ENCODE assay signal across 24 cellular contexts in the genomic region with DNA sequence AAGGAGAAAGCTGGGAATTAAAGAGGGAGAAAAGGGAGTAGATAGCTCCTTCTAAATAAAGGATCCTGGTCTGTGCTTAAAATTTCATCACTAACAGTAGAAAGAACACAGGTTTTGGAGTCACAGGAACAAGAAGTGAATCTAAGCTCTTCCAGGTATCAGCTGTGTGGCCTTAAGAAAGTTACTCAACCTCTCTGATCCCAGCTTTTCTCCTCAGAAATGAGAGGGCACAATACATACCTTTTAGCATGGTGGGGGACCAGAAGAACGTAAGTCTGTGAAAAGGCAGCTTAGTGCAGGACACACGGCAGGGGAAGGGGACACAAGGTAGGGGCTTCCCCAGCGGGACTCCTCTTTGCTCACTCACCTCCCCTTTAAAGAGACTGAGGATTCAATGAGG. TPM values are rescaled to one million over a fixed set of nuclear protein-coding genes. Genes with fewer than 3 reads are reported as not detected.
"Had no signal": no experiment of that assay in that cellular context is flagged by ENCODE, and none has a peak within 500 bp of the region (broad histone marks: within the 10 kb centered on the region; RNA-seq: fewer than 3 reads in every experiment).

No MANE protein-coding gene starts in this region.

- H3K36me3 ChIP-seq: esophagus muscularis mucosa, gastroesophageal sphincter, heart right ventricle, left lung, lower lobe of right lung had no signal

- H3K27ac ChIP-seq: coronary artery, dorsolateral prefrontal cortex, esophagus muscularis mucosa, foreskin keratinocyte, gastroesophageal sphincter, heart right ventricle, left lung, lower lobe of right lung had no signal

- H3K9me3 Mint-ChIP-seq: mesothelial cell of epicardium had no signal

- H3K4me3 ChIP-seq: coronary artery, dorsolateral prefrontal cortex, esophagus muscularis mucosa, gastroesophageal sphincter, heart right ventricle, left lung, lower lobe of right lung, mucosa of descending colon had no signal

- H3K4me1 Mint-ChIP-seq: naive B cell had no signal

- H3K9me3 ChIP-seq: esophagus muscularis mucosa, gastroesophageal sphincter, heart right ventricle, left lung, lower lobe of right lung, mucosa of descending colon had no signal

- H3K4me3 Mint-ChIP-seq: mesothelial cell of epicardium; naive B cell; naive thymus-derived CD8-positive, alpha-beta T cell had no signal

- DNase-seq: dermis blood vessel endothelial cell; dorsolateral prefrontal cortex; effector CD4-positive, alpha-beta T cell; effector memory CD4-positive, alpha-beta T cell; foreskin keratinocyte; head of caudate nucleus; heart right ventricle; hippocampal formation; left cardiac atrium; left lung; left ventricle myocardium superior; lower lobe of right lung; mesenchymal stem cell; mucosa of descending colon; naive B cell; naive thymus-derived CD8-positive, alpha-beta T cell had no signal

- FAIRE-seq: endothelial cell of umbilical vein, frontal cortex, islet of Langerhans, keratinocyte had no signal

- ATAC-seq: foreskin keratinocyte; gastroesophageal sphincter; heart right ventricle; left cardiac atrium; left lung; left ventricle myocardium superior; lower lobe of right lung; mucosa of descending colon; naive thymus-derived CD8-positive, alpha-beta T cell had no signal

- H3K36me3 Mint-ChIP-seq: mesothelial cell of epicardium; naive B cell; naive thymus-derived CD8-positive, alpha-beta T cell had no signal

- H3K27ac Mint-ChIP-seq: naive B cell; naive thymus-derived CD8-positive, alpha-beta T cell had no signal

- H3K4me1 ChIP-seq: foreskin keratinocyte, heart right ventricle, left lung, lower lobe of right lung had no signal

RNA-seq across cellular contexts. Expression of a gene that starts 13.4 kb away (rescaled TPM):
- total RNA-seq: foreskin keratinocyte; naive thymus-derived CD8-positive, alpha-beta T cell had no signal
- polyA plus RNA-seq: foreskin keratinocyte; keratinocyte; naive thymus-derived CD8-positive, alpha-beta T cell had no signal
